Comparison of ENCODE assay signal across 30 cellular contexts in the genomic region with DNA sequence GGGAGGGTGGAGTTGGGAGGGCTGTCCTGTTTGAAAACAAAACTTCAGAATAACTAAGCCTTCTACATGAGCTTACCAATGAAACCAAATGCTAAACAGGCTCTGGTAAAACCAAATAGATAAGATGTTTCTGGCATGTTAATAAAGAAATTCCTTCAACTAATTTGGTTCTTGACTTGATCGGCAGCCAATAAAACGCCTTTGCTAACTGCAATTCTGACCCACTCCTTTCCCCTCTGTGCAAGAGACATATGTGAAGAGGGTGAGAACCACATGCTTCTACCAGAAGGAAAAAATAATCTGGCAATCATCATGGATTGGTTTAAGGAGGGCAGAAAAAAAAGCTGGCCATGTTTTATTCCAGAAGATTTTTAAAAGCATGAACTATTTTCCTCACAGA. TPM values are rescaled to one million over a fixed set of nuclear protein-coding genes. Genes with fewer than 3 reads are reported as not detected.
DNase-seq lines count a peak whose midpoint lies in the region; ATAC-seq lines count a peak whose summit lies in the region.
"Had no signal": no experiment of that assay in that cellular context is flagged by ENCODE, and none has a peak within 500 bp of the region (broad histone marks: within the 10 kb centered on the region; RNA-seq: fewer than 3 reads in every experiment).

No MANE protein-coding gene starts in this region.

- 0 out of 2 replicates have a peak overlapping the region, but pooled peaks have one; percentile 14 for H3K27ac ChIP-seq in ACC112 (ENCODE audit: low read depth, low read length)
- peak overlapping the region; percentile 77; the same call in 1 of the 2 replicates for H3K27ac ChIP-seq in SK-N-MC
- H3K27ac ChIP-seq: neural progenitor cell, prostate gland, suprapubic skin had no signal

- no peaks in the 10 kb centered on the region for H3K9me3 ChIP-seq in SK-N-MC (ENCODE audit: low read depth, low read length)
- H3K9me3 ChIP-seq: prostate gland, suprapubic skin had no signal

- ATAC-seq in GM19467 (IDR thresholded peaks at IDR 0.05; ENCODE audit: unreplicated experiment) (no peak), GM19351 (IDR thresholded peaks at IDR 0.05; ENCODE audit: unreplicated experiment) (no peak)
- ATAC-seq: CD8-positive, alpha-beta T cell; GM12878; K562; stimulated activated effector memory CD8-positive, alpha-beta T cell treated with anti-CD3 and anti-CD28 coated beads, Interleukin-12 subunit alpha, Interleukin-12 subunit beta, amount 100 ng/mL, for 72 hours had no signal

- H2AFZ ChIP-seq in ACC112 (ENCODE audit: low read length, unreplicated experiment) = no peak overlapping the region
- H2AFZ ChIP-seq: neural progenitor cell had no signal

- H3K4me3 ChIP-seq in ACC112 (ENCODE audit: low read depth, low read length) = peak overlapping the region; percentile 18; the same call in 1 of the 2 replicates
- peak overlapping the region; percentile 44 for H3K4me3 ChIP-seq in SK-N-MC
- H3K4me3 ChIP-seq: GM12878, K562, neural progenitor cell, prostate gland, suprapubic skin had no signal

- peaks cover 55% of the 10 kb centered on the region for H3K4me1 ChIP-seq in ACC112 (ENCODE audit: control insufficient read depth, insufficient read depth, low read length, unreplicated experiment)
- H3K4me1 ChIP-seq: prostate gland had no signal

- DNase-seq in GM03348 (ENCODE audit: low spot score) (peak; percentile 76), SK-N-MC (ENCODE audit: low read depth, low spot score) (no peak), fibroblast of peridontal ligament (ENCODE audit: extremely low read depth) (peak; percentile 92), HPDE6-E6E7 (ENCODE audit: extremely low spot score) (no peak), mucosa of gallbladder (ENCODE audit: low spot score) (no peak)
- DNase-seq: activated B cell treated with CpG ODN at 0.5 μM for 24 hours; activated CD4-positive, alpha-beta T cell treated with anti-CD3 and anti-CD28 coated beads, Interleukin-2, amount 50 U/mL, for 48 hours; activated CD8-positive, alpha-beta memory T cell treated with anti-CD3 and anti-CD28 coated beads, Interleukin-2, amount 50 U/mL, for 48 hours; activated effector memory CD4-positive, alpha-beta T cell treated with Interleukin-2 at 50 U/mL for 16 hours; CD8-positive, alpha-beta T cell; cortex of kidney; foreskin melanocyte; GF-D8; GOT3; hippocampal formation; MM.1S; NCI-H1436 treated with DMSO at 0.1 percent for 48 hours; NCI-H526; RPMI8226; stimulated activated CD4-positive, alpha-beta T cell treated with anti-CD3 and anti-CD28 coated beads, Interleukin-1b, Interleukin-23, amount 100 ng/mL, for 48 hours; T1000 had no signal

- no peak overlapping the region for H3K9ac ChIP-seq in SK-N-MC (ENCODE audit: insufficient read length)
- H3K9ac ChIP-seq: neural progenitor cell had no signal

- peaks cover 91% of the 10 kb centered on the region for H3K79me2 ChIP-seq in ACC112 (ENCODE audit: control insufficient read depth, insufficient read depth, low read length, unreplicated experiment)

- H3K36me3 ChIP-seq in ACC112 (ENCODE audit: insufficient read depth, low read length) = no peaks in the 10 kb centered on the region
- no peaks in the 10 kb centered on the region for H3K36me3 ChIP-seq in SK-N-MC (ENCODE audit: insufficient read depth, low read length)
- H3K36me3 ChIP-seq: neural progenitor cell, prostate gland, suprapubic skin had no signal

- no peaks in the 10 kb centered on the region for H3K27me3 ChIP-seq in ACC112 (ENCODE audit: insufficient read depth, low read length)
- H3K27me3 ChIP-seq: neural progenitor cell, suprapubic skin had no signal

RNA-seq across cellular contexts. Expression of gene MAP4K3, which starts 20.9 kb away (rescaled TPM):
- 69.2 TPM for total RNA-seq in mucosa of gallbladder

Comparison
In these comparisons a context has a peak if more than half of its experiments do, and no peak if none do; other contexts are left out.
1. DNase-seq: peak in GM03348 (single experiment) and fibroblast of peridontal ligament (single experiment); none in SK-N-MC (single experiment), HPDE6-E6E7 (single experiment) and mucosa of gallbladder (single experiment).